ENCODE assay signal across 8 cellular contexts in genomic region chrX:53684415-53685192, GRCh38. TPM values are rescaled to one million over a fixed set of nuclear protein-coding genes. Genes with fewer than 3 reads are reported as not detected.
A peak's percentile ranks its signal among the peaks of the same experiment; 100 is the strongest.
DNase-seq lines count a peak whose midpoint lies in the region; ATAC-seq and TF ChIP-seq lines count a peak whose summit lies in the region.

No MANE protein-coding gene starts in this region.

- no peaks in the 10 kb centered on the region for H3K9me3 ChIP-seq in thyroid gland

- intact Hi-C loops in thyroid gland (cut with DNase I): no loop called here

- no peaks in the 10 kb centered on the region for H3K36me3 ChIP-seq in kidney epithelial cell (ENCODE audit: control insufficient read depth, insufficient read depth, low read length)
- H3K36me3 ChIP-seq in thyroid gland: no peaks in the 10 kb centered on the region

- H3K4me1 ChIP-seq in thyroid gland: peaks cover 0 to 6% of the 10 kb centered on the region in 2 donors

- no peak for DNase-seq in GM12864 (ENCODE audit: low read depth)
- DNase-seq in activated naive CD4-positive, alpha-beta T cell treated with anti-CD3 and anti-CD28 coated beads, Interleukin-2, amount 50 U/mL, for 16 hours: peak; percentile 87
- DNase-seq in kidney epithelial cell (ENCODE audit: low read depth): no peak
- DNase-seq in thyroid gland: no peak
- DNase-seq in inferior parietal cortex (ENCODE audit: extremely low spot score): no peak

- 4 to 5% methylated on average over 14 to 18 of the region's 18 CpGs for WGBS in thyroid gland, 2 donors

- TF ChIP-seq POLR2A in thyroid gland (IDR thresholded peaks at IDR 0.05): no peak

- H3K4me3 ChIP-seq in GM12864 (ENCODE audit: low read depth, low read length): peak overlapping the region; percentile 82
- H3K4me3 ChIP-seq in kidney epithelial cell (ENCODE audit: low read depth, low read length): peak overlapping the region; percentile 67
- H3K4me3 ChIP-seq in thyroid gland (replicated peaks in 1 of 3): peak overlapping the region in 2 of 3 donors; percentile 25 to 47

- TF ChIP-seq CTCF in GM12864 (IDR thresholded peaks at IDR 0.05; ENCODE audit: low read depth, low read length, missing control alignments) (no peak), kidney epithelial cell (IDR thresholded peaks at IDR 0.05; ENCODE audit: insufficient read depth, low read length, poor library complexity, severe bottlenecking) (no peak), thyroid gland (IDR thresholded peaks at IDR 0.05) (no peak)

- H3K27me3 ChIP-seq in kidney epithelial cell (ENCODE audit: control insufficient read depth, insufficient read depth, low read length) (no peaks in the 10 kb centered on the region), thyroid gland (no peaks in the 10 kb centered on the region)

- peak overlapping the region; percentile 68 to 77 (median 73) for H3K27ac ChIP-seq in thyroid gland

- ATAC-seq in HG03196 (IDR thresholded peaks at IDR 0.05; ENCODE audit: unreplicated experiment) (peak; percentile 74), GM18870 (IDR thresholded peaks at IDR 0.05; ENCODE audit: unreplicated experiment) (no peak), GM21423 (IDR thresholded peaks at IDR 0.05; ENCODE audit: unreplicated experiment) (no peak)

RNA-seq across cellular contexts. Expression of gene HUWE1, which starts 1.9 kb away (rescaled TPM):
- total RNA-seq in kidney epithelial cell (121 and 147 TPM in 2 replicates), thyroid gland (100 to 1,000 TPM; 101 to 165 (median 151) TPM)
